8 cellular contexts compared by ENCODE assay signal in the genomic region with DNA sequence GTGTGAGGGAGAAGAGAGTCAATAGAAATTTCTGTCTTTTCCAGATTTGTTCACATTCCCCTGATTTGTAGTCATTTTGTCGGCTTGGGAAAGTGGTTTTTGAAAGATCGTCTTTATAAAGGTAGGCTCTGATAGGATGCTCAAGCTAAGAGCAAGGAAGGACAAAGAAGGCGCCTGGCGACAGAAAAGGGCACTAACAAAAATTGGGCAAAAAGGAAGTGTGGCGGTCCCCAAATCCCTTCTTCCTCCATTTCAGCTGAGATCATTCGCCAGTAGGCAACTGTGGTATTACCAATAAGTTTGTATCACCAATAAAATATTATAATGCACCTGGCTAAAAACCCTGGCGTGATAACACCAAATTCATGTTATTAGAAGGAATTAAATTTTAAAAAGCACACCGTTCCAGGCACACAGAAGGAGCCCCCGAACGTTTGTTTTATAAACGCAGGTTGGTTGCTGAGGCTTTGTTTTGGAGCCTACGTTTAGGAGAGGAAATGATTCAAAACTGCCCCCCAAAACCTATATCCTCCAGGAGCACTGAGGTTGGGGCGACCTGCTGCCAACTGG. TPM values are rescaled to one million over a fixed set of nuclear protein-coding genes. Genes with fewer than 3 reads are reported as not detected.
DNase-seq lines count a peak whose midpoint lies in the region; ATAC-seq and TF ChIP-seq lines count a peak whose summit lies in the region.

No MANE protein-coding gene starts in this region.

- peak overlapping the region; percentile 69 for H3K4me3 ChIP-seq in GM06990 (replicated peaks; ENCODE audit: low read depth, low read length)
- H3K4me3 ChIP-seq in SJCRH30 = peak overlapping the region; percentile 69
- H3K4me3 ChIP-seq in fibroblast of mammary gland (ENCODE audit: control insufficient read depth, low read depth, low read length) = peak overlapping the region; percentile 86

- no peaks in the 10 kb centered on the region for H3K9me3 ChIP-seq in SJCRH30 (replicated peaks)

- H3K27me3 ChIP-seq in GM06990 (replicated peaks; ENCODE audit: control insufficient read depth, insufficient read depth, low read length) = no peaks in the 10 kb centered on the region
- no peaks in the 10 kb centered on the region for H3K27me3 ChIP-seq in SJCRH30

- no peaks in the 10 kb centered on the region for H3K4me1 ChIP-seq in SJCRH30

- no peak for DNase-seq in GM06990 (ENCODE audit: extremely low read depth, insufficient read length)
- DNase-seq in SJCRH30 = no peak
- no peak for DNase-seq in fibroblast of mammary gland (ENCODE audit: low read depth)
- DNase-seq in putamen (ENCODE audit: low spot score) = peak; percentile 14
- DNase-seq in GM10266 (ENCODE audit: extremely low spot score) = no peak
- DNase-seq in SW 1271 (lab: John Stamatoyannopoulos, UW) = no peak

- TF ChIP-seq CTCF in GM06990 (IDR thresholded peaks at IDR 0.05; ENCODE audit: insufficient read depth, low read length, poor library complexity, severe bottlenecking) (no peak), fibroblast of mammary gland (conservative IDR thresholded peaks at IDR 0.05; ENCODE audit: control insufficient read depth, insufficient read depth, low read depth, low read length) (no peak), GM10266 (IDR thresholded peaks at IDR 0.05; ENCODE audit: control insufficient read depth, insufficient read depth, low read depth, missing control alignments) (no peak)

- ATAC-seq in HG02870 (IDR thresholded peaks at IDR 0.05; ENCODE audit: unreplicated experiment) = no peak
- ATAC-seq in GM18907 (IDR thresholded peaks at IDR 0.05; ENCODE audit: unreplicated experiment) = no peak

- H3K36me3 ChIP-seq in GM06990 (ENCODE audit: control insufficient read depth, insufficient read depth, low read length) (no peaks in the 10 kb centered on the region), SJCRH30 (no peaks in the 10 kb centered on the region)

- no peak overlapping the region for H3K27ac ChIP-seq in SJCRH30

RNA-seq across cellular contexts. Expression of gene PTPN4, which starts 0.8 kb away (rescaled TPM):
- total RNA-seq in SJCRH30 (2014; rRNA removed; shearing (Covaris generic)) = 30.8 and 33.6 TPM in 2 replicates
